In the genomic region with DNA sequence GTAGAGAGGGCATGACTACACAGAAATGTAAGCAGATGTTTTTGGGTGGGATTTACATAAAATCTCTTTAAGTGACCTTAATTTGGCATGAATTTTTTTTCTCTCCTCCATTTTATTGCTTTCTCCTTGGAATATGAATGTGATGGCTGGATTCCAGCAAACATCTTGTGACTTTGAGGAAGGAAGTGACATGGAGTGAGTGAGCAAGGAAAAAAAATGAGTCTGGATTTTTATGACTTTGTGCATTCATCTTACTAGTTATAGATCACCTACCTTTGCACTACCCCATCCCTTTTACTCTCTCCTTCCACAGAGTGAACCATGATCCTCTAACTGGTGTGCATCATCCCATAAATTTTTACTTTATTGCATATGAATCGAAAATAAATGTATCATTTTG, we compare ENCODE assay signal across 16 cellular contexts.
"Had no signal": no experiment of that assay in that cellular context is flagged by ENCODE, and none has a peak within 500 bp of the region (broad histone marks: within the 10 kb centered on the region; RNA-seq: fewer than 3 reads in every experiment).

No MANE protein-coding gene starts in this region.

- H3K9me3 Mint-ChIP-seq: central memory CD8-positive, alpha-beta T cell; endodermal cell; natural killer cell; neural crest cell had no signal

- H3K4me1 Mint-ChIP-seq: central memory CD8-positive, alpha-beta T cell; natural killer cell; neural crest cell had no signal

- H3K9me3 ChIP-seq: gastroesophageal sphincter, sigmoid colon, stomach, thoracic aorta, transverse colon had no signal

- H3K27ac ChIP-seq: gastroesophageal sphincter, sigmoid colon, skin epidermis, stomach, thoracic aorta, transverse colon had no signal

- H3K27ac Mint-ChIP-seq: endodermal cell, natural killer cell had no signal

- H3K4me3 Mint-ChIP-seq: central memory CD8-positive, alpha-beta T cell; endodermal cell; natural killer cell; neural crest cell had no signal

- H3K36me3 ChIP-seq: gastroesophageal sphincter, sigmoid colon, stomach, thoracic aorta, transverse colon had no signal

- ATAC-seq: gastroesophageal sphincter, natural killer cell had no signal

- H3K4me1 ChIP-seq: sigmoid colon, transverse colon had no signal

- H3K36me3 Mint-ChIP-seq: natural killer cell had no signal

- DNase-seq: endodermal cell; foreskin fibroblast; kidney; natural killer cell; posterior cingulate gyrus; sigmoid colon; stimulated activated CD4-positive, alpha-beta T cell treated with anti-CD3 and anti-CD28 coated beads, Interleukin-2, amount 100 ng/mL, for 24 hours; stimulated activated naive CD4-positive, alpha-beta T cell; stomach; substantia nigra; transverse colon had no signal

- H3K27me3 ChIP-seq: gastroesophageal sphincter, sigmoid colon, stomach, transverse colon had no signal

- H3K4me3 ChIP-seq: gastroesophageal sphincter, sigmoid colon, skin epidermis, stomach, thoracic aorta, transverse colon had no signal
